Comparison of ENCODE assay signal across 16 cellular contexts in the genomic region with DNA sequence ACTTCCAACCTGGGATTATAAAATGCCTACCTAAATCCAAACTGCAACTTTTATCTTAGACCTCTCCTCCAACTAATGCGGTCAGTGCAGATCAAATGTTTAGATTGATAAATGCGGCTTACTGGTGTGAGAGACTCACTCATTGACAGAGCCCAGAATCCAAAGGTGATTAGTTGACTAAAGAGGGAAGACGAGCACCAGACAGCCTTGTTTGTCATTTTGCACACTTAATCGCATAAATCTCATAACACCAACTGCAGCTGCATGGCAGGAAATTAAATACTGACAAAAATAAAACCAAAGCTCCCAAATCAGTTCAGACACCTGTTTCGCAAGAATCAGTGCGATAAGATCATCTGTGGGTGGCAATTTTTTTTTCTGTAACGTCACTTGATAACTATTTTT. TPM values are rescaled to one million over a fixed set of nuclear protein-coding genes. Genes with fewer than 3 reads are reported as not detected.
"Had no signal": no experiment of that assay in that cellular context is flagged by ENCODE, and none has a peak within 500 bp of the region (broad histone marks: within the 10 kb centered on the region; RNA-seq: fewer than 3 reads in every experiment).

No MANE protein-coding gene starts in this region.

- H3K4me1 ChIP-seq: pancreas, testis had no signal

- H3K27me3 ChIP-seq: brain microvascular endothelial cell, testis had no signal

- H3K27ac ChIP-seq: brain microvascular endothelial cell, pancreas, testis had no signal

- ATAC-seq: activated T-cell treated with anti-CD3 and anti-CD28 coated beads, Interleukin-2, amount 50 U/mL, for 4 hours; pancreas had no signal

- H3K27ac Mint-ChIP-seq: activated CD4-positive, alpha-beta memory T cell treated with anti-CD3 and anti-CD28 coated beads for 36 hours; activated naive CD8-positive, alpha-beta T cell; dendritic cell treated with granulocyte-macrophage colony-stimulating factor and Interleukin-4, amounts not matched to agents 40 ng/mL and 50 ng/mL, for 4 days; stimulated activated naive CD8-positive, alpha-beta T cell treated with anti-CD3 and anti-CD28 coated beads, Interleukin-15, Interleukin-2, amounts not matched to agents 100 ng/mL and 50 ng/mL, for 24 hours had no signal

- H3K4me3 Mint-ChIP-seq: activated CD4-positive, alpha-beta memory T cell treated with anti-CD3 and anti-CD28 coated beads for 36 hours; activated naive CD8-positive, alpha-beta T cell; activated T-cell treated with anti-CD3 and anti-CD28 coated beads, Interleukin-2, amount 50 U/mL, for 4 hours; dendritic cell treated with granulocyte-macrophage colony-stimulating factor and Interleukin-4, amounts not matched to agents 40 ng/mL and 50 ng/mL, for 4 days; stimulated activated naive CD8-positive, alpha-beta T cell treated with anti-CD3 and anti-CD28 coated beads, Interleukin-15, Interleukin-2, amounts not matched to agents 100 ng/mL and 50 ng/mL, for 24 hours had no signal

- DNase-seq: activated CD4-positive, alpha-beta memory T cell treated with anti-CD3 and anti-CD28 coated beads for 36 hours; activated CD4-positive, alpha-beta T cell treated with anti-CD3 and anti-CD28 coated beads for 1 hour; activated effector memory CD4-positive, alpha-beta T cell treated with anti-CD3 and anti-CD28 coated beads, Interleukin-2, amount 50 U/mL, for 16 hours; activated T-cell treated with anti-CD3 and anti-CD28 coated beads, Interleukin-2, amount 50 U/mL, for 4 hours; brain microvascular endothelial cell; pancreas; stimulated activated CD4-positive, alpha-beta T cell treated with anti-CD3 and anti-CD28 coated beads, Interleukin-4, amount 100 ng/mL, for 1 hour; stimulated activated CD8-positive, alpha-beta memory T cell treated with anti-CD3 and anti-CD28 coated beads, Interleukin-4, amount 100 ng/mL, for 48 hours; testis had no signal

- H3K9me3 Mint-ChIP-seq: activated CD4-positive, alpha-beta memory T cell treated with anti-CD3 and anti-CD28 coated beads for 36 hours; activated T-cell treated with anti-CD3 and anti-CD28 coated beads, Interleukin-2, amount 50 U/mL, for 4 hours; dendritic cell treated with granulocyte-macrophage colony-stimulating factor and Interleukin-4, amounts not matched to agents 40 ng/mL and 50 ng/mL, for 4 days; stimulated activated naive CD8-positive, alpha-beta T cell treated with anti-CD3 and anti-CD28 coated beads, Interleukin-15, Interleukin-2, amounts not matched to agents 100 ng/mL and 50 ng/mL, for 24 hours had no signal

- H3K9me3 ChIP-seq: pancreas, testis had no signal

- H3K36me3 Mint-ChIP-seq: activated CD4-positive, alpha-beta memory T cell treated with anti-CD3 and anti-CD28 coated beads for 36 hours; activated naive CD8-positive, alpha-beta T cell had no signal

- H3K4me3 ChIP-seq: pancreas, testis had no signal

- H3K36me3 ChIP-seq: brain microvascular endothelial cell, pancreas had no signal

RNA-seq across cellular contexts. Expression of gene NACA2, which starts 35.9 kb away (rescaled TPM):
- total RNA-seq: activated CD4-positive, alpha-beta memory T cell treated with anti-CD3 and anti-CD28 coated beads for 36 hours; activated T-cell treated with anti-CD3 and anti-CD28 coated beads, Interleukin-2, amount 50 U/mL, for 4 hours; lower leg skin; mesenteric fat pad; pancreas; renal cortical epithelial cell; urinary bladder had no signal
